In the genomic region with DNA sequence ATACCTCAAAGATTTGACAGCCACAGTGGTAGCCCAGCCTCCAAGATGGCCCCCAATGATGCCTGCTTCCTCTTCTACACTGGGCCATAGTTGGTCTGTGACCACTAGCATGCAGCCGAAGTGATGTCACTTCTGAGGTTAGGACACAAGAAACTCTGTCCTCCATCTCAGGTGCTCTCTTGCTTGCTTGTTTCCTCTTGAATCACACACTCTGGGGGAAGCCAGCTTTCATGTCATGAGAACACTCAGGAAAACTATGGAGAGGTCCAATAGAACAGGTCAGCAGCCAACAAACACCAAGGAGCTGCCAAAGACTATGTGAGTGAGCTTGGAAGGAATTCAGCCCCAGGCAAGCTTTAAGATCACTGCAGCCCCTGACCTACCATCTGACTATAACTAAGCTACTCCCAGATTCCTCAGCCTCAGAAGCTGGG, we compare ENCODE assay signal across 9 cellular contexts. TPM values are rescaled to one million over a fixed set of nuclear protein-coding genes. Genes with fewer than 3 reads are reported as not detected.
DNase-seq lines count a peak whose midpoint lies in the region; ATAC-seq and TF ChIP-seq lines count a peak whose summit lies in the region.
"Had no signal": no experiment of that assay in that cellular context is flagged by ENCODE, and none has a peak within 500 bp of the region (broad histone marks: within the 10 kb centered on the region; RNA-seq: fewer than 3 reads in every experiment).

No MANE protein-coding gene starts in this region.

- no peak for ATAC-seq in HG03045 (IDR thresholded peaks at IDR 0.05; ENCODE audit: unreplicated experiment)

- H3K36me3 ChIP-seq in BLaER1 treated with 17β-estradiol and CSF1 and Interleukin-3, amounts not matched to agents 10 nM and 100 nM: peaks cover 0 to 12% (median 4%) of the 10 kb centered on the region in 11 experiments; a peak in 7 of 22 replicates

- peaks cover 33% of the 10 kb centered on the region for H3K4me1 Mint-ChIP-seq in neural crest cell

- TF ChIP-seq CTCF in coronary artery (IDR thresholded peaks at IDR 0.05) (no peak), neural crest cell (conservative IDR thresholded peaks at IDR 0.05) (no peak)

- peaks cover 9% of the 10 kb centered on the region for H3K36me3 Mint-ChIP-seq in neural crest cell (ENCODE audit: low read depth)

- H3K4me3 ChIP-seq in BLaER1 treated with 17β-estradiol and CSF1 and Interleukin-3, amounts not matched to agents 10 nM and 100 nM: no peak overlapping the region
- no peak overlapping the region for H3K4me3 ChIP-seq in coronary artery

- peak overlapping the region in 6 of 11 experiments; percentile 6 to 90 (median 60); a peak in 9 of 22 replicates for H3K4me2 ChIP-seq in BLaER1 treated with 17β-estradiol and CSF1 and Interleukin-3, amounts not matched to agents 10 nM and 100 nM

- peaks cover 20 to 35% (median 31%) of the 10 kb centered on the region in 10 experiments for H3K4me1 ChIP-seq in BLaER1 treated with 17β-estradiol and CSF1 and Interleukin-3, amounts not matched to agents 10 nM and 100 nM

- no peaks in the 10 kb centered on the region for H3K27me3 Mint-ChIP-seq in neural crest cell (ENCODE audit: low read depth)

- H3K9me3 Mint-ChIP-seq in neural crest cell: no peaks in the 10 kb centered on the region

- H3K27ac Mint-ChIP-seq in neural crest cell (ENCODE audit: unreplicated experiment): peak overlapping the region; percentile 87

- H3K9ac ChIP-seq in BLaER1 treated with 17β-estradiol and CSF1 and Interleukin-3, amounts not matched to agents 10 nM and 100 nM: no peak overlapping the region

- H3K9me3 ChIP-seq in BLaER1 treated with 17β-estradiol and CSF1 and Interleukin-3, amounts not matched to agents 10 nM and 100 nM (replicated peaks in 1 of 11): no peaks in the 10 kb centered on the region

- DNase-seq in M059J (ENCODE audit: low read depth) (peak; percentile 100), coronary artery (ENCODE audit: low spot score) (no peak), neural crest cell (ENCODE audit: low read depth, low spot score) (no peak), GDM1 (lab: John Stamatoyannopoulos, UW) (no peak), epidermal melanocyte (ENCODE audit: insufficient read length, low spot score) (no peak), NCI-H1417 treated with DMSO at 0.1 percent for 48 hours (lab: John Stamatoyannopoulos, UW) (no peak)

- H3K27me3 ChIP-seq in BLaER1 treated with 17β-estradiol and CSF1 and Interleukin-3, amounts not matched to agents 10 nM and 100 nM: no peaks in the 10 kb centered on the region

- H3K4me3 Mint-ChIP-seq in neural crest cell: peak overlapping the region; percentile 83

- H3K27ac ChIP-seq in BLaER1 treated with 17β-estradiol and CSF1 and Interleukin-3, amounts not matched to agents 10 nM and 100 nM: peak overlapping the region in 1 of 11 experiments; percentile 7; a peak in 2 of 22 replicates
- peak overlapping the region; percentile 65 to 79 for H3K27ac ChIP-seq in coronary artery
- H3K27ac ChIP-seq: HL-60 had no signal

- peaks cover 0 to 7% (median 0%) of the 10 kb centered on the region in 11 experiments; a peak in 1 of 22 replicates for H4K20me1 ChIP-seq in BLaER1 treated with 17β-estradiol and CSF1 and Interleukin-3, amounts not matched to agents 10 nM and 100 nM

RNA-seq across cellular contexts. Expression of gene ADAM17, which starts 3.3 kb away (rescaled TPM):
- total RNA-seq in M059J (2014; rRNA removed; shearing (Covaris generic)): 27.6 and 34.0 TPM in 2 replicates
- 39.6 and 39.9 TPM in 2 replicates for total RNA-seq in neural crest cell
